ENCODE assay signal across 33 cellular contexts in the genomic region with DNA sequence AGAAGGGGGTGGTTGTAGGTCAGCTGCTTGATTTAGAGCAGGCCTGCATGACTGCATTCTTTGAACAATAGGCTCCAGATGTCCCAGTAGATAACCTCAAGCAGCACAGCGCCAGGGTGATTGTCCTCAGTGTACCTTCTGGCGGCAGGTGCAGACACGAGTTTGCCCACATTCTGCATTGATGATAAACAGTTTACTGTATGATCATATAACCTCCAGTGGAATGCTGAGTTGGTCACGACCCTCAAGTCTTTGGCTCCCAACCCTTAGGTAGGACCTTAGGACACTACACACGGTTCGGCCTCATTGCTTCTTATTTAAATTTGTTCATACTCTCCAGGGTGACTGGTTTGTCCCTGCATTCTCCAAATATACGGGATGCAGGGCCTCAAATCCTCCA. TPM values are rescaled to one million over a fixed set of nuclear protein-coding genes. Genes with fewer than 3 reads are reported as not detected.
"Had no signal": no experiment of that assay in that cellular context is flagged by ENCODE, and none has a peak within 500 bp of the region (broad histone marks: within the 10 kb centered on the region; RNA-seq: fewer than 3 reads in every experiment).

No MANE protein-coding gene starts in this region.

- ATAC-seq: activated CD8-positive, alpha-beta T cell treated with anti-CD3 and anti-CD28 coated beads for 36 hours; activated naive CD4-positive, alpha-beta T cell treated with anti-CD3 and anti-CD28 coated beads, Interleukin-2, amount 50 U/mL, for 72 hours; activated T-cell treated with anti-CD3 and anti-CD28 coated beads, Interleukin-2, amount 50 U/mL, for 4 hours; activated T-cell treated with anti-CD3 and anti-CD28 coated beads, Interleukin-2, amount 50 U/mL, for 72 hours; activated T-helper 17 cell treated with anti-CD3 and anti-CD28 coated beads, Interleukin-2, amount 50 U/mL, for 72 hours; body of pancreas had no signal

- H3K36me3 ChIP-seq: adrenal gland, brain microvascular endothelial cell, breast epithelium had no signal

- H3K27ac ChIP-seq: adrenal gland, body of pancreas, brain microvascular endothelial cell, breast epithelium, VCaP had no signal

- H3K4me1 ChIP-seq: adrenal gland, body of pancreas, breast epithelium had no signal

- H3K9me3 ChIP-seq: body of pancreas had no signal

- DNase-seq: activated B cell treated with CpG ODN at 0.5 μM for 24 hours; activated CD4-positive, alpha-beta memory T cell treated with anti-CD3 and anti-CD28 coated beads for 36 hours; activated CD4-positive, alpha-beta T cell treated with anti-CD3 and anti-CD28 coated beads for 4 hours; activated CD4-positive, alpha-beta T cell treated with anti-CD3 and anti-CD28 coated beads, Interleukin-2, amount 10 ng/mL, durations not matched to agents 24 days and 14 days; activated CD4-positive, alpha-beta T cell treated with anti-CD3 and anti-CD28 coated beads, Interleukin-2, amount 50 U/mL, for 1 hour; activated CD4-positive, alpha-beta T cell treated with anti-CD3 and anti-CD28 coated beads, Interleukin-2, amount 50 U/mL, for 4 hours; activated CD4-positive, CD25-positive, alpha-beta regulatory T cell treated with anti-CD3 and anti-CD28 coated beads, Interleukin-2, amount 50 U/mL, for 72 hours; activated CD8-positive, alpha-beta memory T cell treated with anti-CD3 and anti-CD28 coated beads, Interleukin-2, amount 50 U/mL, for 4 hours; activated CD8-positive, alpha-beta T cell treated with anti-CD3 and anti-CD28 coated beads for 36 hours; activated effector memory CD4-positive, alpha-beta T cell treated with anti-CD3 and anti-CD28 coated beads, Interleukin-2, amount 50 U/mL, for 16 hours; activated gamma-delta T cell treated with Interleukin-2 at 50 U/mL for 16 hours; activated naive CD4-positive, alpha-beta T cell; activated naive CD4-positive, alpha-beta T cell treated with anti-CD3 and anti-CD28 coated beads for 36 hours; activated naive CD4-positive, alpha-beta T cell treated with anti-CD3 and anti-CD28 coated beads, Interleukin-2, amount 50 U/mL, for 16 hours; activated naive CD8-positive, alpha-beta T cell treated with anti-CD3 and anti-CD28 coated beads for 36 hours; activated T-cell treated with anti-CD3 and anti-CD28 coated beads for 4 hours; activated T-cell treated with anti-CD3 and anti-CD28 coated beads, Interleukin-2, amount 50 U/mL, for 1 hour; activated T-cell treated with anti-CD3 and anti-CD28 coated beads, Interleukin-2, amount 50 U/mL, for 4 hours; activated T-cell treated with anti-CD3 and anti-CD28 coated beads, Interleukin-2, amount 50 U/mL, for 72 hours; adrenal gland; amniotic stem cell; aorta; body of pancreas; brain microvascular endothelial cell; central memory CD4-positive, alpha-beta T cell; T-helper 1 cell; T-helper 2 cell; T-helper 9 cell had no signal

- H3K4me3 ChIP-seq: adrenal gland, body of pancreas, breast epithelium had no signal

- H3K27me3 ChIP-seq: adrenal gland, body of pancreas, brain microvascular endothelial cell, breast epithelium had no signal

RNA-seq across cellular contexts. Expression of gene ZNF439, which starts 12.2 kb away (rescaled TPM):
- total RNA-seq: astrocyte had no signal

RNA-seq across cellular contexts. Expression of gene ZNF69, which starts 26.9 kb away (rescaled TPM):
- total RNA-seq: astrocyte had no signal

RNA-seq across cellular contexts. Expression of gene ZNF440, which starts 46.6 kb away (rescaled TPM):
- total RNA-seq: astrocyte had no signal
